In the genomic region with DNA sequence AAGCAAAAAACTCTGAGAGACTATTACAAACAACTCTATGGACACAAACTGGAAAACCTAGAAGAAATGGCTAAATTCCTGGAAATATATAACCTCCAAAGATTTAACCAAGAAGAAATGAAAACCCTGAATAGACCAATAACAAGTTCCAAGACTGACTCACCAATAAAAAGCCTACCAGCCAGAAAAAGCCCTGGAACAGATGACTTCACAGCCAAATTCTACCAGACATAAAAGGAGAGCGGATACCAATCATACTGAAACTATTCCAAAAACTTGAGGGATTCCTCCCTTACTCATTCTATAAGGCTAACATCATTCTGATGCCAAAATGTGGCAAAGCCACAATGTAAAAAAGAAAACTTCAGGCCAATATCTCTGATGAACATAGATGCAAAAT, we compare ENCODE assay signal across 1 cellular context. TPM values are rescaled to one million over a fixed set of nuclear protein-coding genes. Genes with fewer than 3 reads are reported as not detected.
"Had no signal": no experiment of that assay in that cellular context is flagged by ENCODE, and none has a peak within 500 bp of the region (broad histone marks: within the 10 kb centered on the region; RNA-seq: fewer than 3 reads in every experiment).

No MANE protein-coding gene starts in this region.

RNA-seq across cellular contexts. Expression of a gene that starts 18.8 kb away (rescaled TPM):
- total RNA-seq: left lobe of liver had no signal
